ENCODE assay signal across 8 cellular contexts in the genomic region with DNA sequence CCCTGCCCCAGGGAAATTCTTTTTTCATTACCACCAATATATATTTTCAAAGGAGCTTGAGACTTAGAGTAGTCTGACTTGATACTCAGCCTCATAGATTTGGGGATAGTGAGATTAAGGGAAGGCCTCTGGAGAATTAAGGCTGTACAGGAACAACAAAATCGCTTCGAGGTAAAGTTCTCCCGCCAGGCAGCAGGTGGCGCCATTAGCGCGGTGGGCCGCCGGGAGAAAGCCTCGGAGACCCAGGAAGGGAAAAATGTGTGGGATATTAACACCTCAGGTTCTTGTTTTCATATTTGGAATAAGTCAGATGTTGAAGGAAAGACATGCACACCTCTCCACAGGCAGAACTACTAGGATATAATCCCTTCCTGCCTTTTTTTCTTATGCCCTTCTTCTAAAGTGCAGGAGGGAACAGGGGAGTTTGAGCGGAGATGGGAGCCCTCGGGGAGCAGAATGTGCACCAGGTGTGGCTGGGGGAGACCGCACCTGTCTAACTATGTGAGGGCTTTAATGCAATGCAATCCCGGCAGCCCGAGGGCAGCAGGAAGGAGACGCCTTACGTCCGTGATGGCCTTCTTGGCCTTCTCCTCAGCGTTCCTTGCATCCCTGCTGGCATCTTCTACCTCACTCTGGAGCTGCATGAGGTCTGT. TPM values are rescaled to one million over a fixed set of nuclear protein-coding genes. Genes with fewer than 3 reads are reported as not detected.
DNase-seq lines count a peak whose midpoint lies in the region; ATAC-seq lines count a peak whose summit lies in the region.

No MANE protein-coding gene starts in this region.

- no peak for ATAC-seq in activated naive CD8-positive, alpha-beta T cell treated with anti-CD3 and anti-CD28 coated beads, Interleukin-2, amount 10 ng/mL, durations not matched to agents 7 days and 5 days (ENCODE audit: low read depth)
- peak; percentile 73 for ATAC-seq in left lobe of liver
- ATAC-seq in HG02623 (IDR thresholded peaks at IDR 0.05; ENCODE audit: unreplicated experiment): no peak
- no peak for ATAC-seq in HG03520 (IDR thresholded peaks at IDR 0.05; ENCODE audit: unreplicated experiment)

- H3K9me3 Mint-ChIP-seq in activated naive CD8-positive, alpha-beta T cell treated with anti-CD3 and anti-CD28 coated beads, Interleukin-2, amount 10 ng/mL, durations not matched to agents 7 days and 5 days: no peaks in the 10 kb centered on the region

- no peaks in the 10 kb centered on the region for H3K27me3 Mint-ChIP-seq in activated naive CD8-positive, alpha-beta T cell treated with anti-CD3 and anti-CD28 coated beads, Interleukin-2, amount 10 ng/mL, durations not matched to agents 7 days and 5 days

- H3K4me3 Mint-ChIP-seq in activated naive CD8-positive, alpha-beta T cell treated with anti-CD3 and anti-CD28 coated beads, Interleukin-2, amount 10 ng/mL, durations not matched to agents 7 days and 5 days: no peak overlapping the region

- peaks cover 2% of the 10 kb centered on the region for H3K36me3 Mint-ChIP-seq in activated naive CD8-positive, alpha-beta T cell treated with anti-CD3 and anti-CD28 coated beads, Interleukin-2, amount 10 ng/mL, durations not matched to agents 7 days and 5 days

- DNase-seq in NCI-H2196 (lab: John Stamatoyannopoulos, UW; ENCODE audit: unreplicated experiment): peak; percentile 0
- no peak for DNase-seq in NCI-H2196 treated with DMSO at 0.1 percent for 48 hours (lab: John Stamatoyannopoulos, UW; ENCODE audit: unreplicated experiment)
- peak; percentile 6 to 19 for DNase-seq in Kasumi-1 (lab: John Stamatoyannopoulos, UW)
- DNase-seq in activated naive CD8-positive, alpha-beta T cell treated with anti-CD3 and anti-CD28 coated beads, Interleukin-2, amount 10 ng/mL, durations not matched to agents 7 days and 5 days: peak; percentile 51
- no peak for DNase-seq in left lobe of liver (ENCODE audit: low spot score)
- no peak for DNase-seq in cerebellar cortex (ENCODE audit: low spot score)

- H3K4me1 Mint-ChIP-seq in activated naive CD8-positive, alpha-beta T cell treated with anti-CD3 and anti-CD28 coated beads, Interleukin-2, amount 10 ng/mL, durations not matched to agents 7 days and 5 days: peaks cover 3% of the 10 kb centered on the region

- POLR2A ChIA-PET in activated naive CD8-positive, alpha-beta T cell treated with anti-CD3 and anti-CD28 coated beads, Interleukin-2, amount 10 ng/mL, durations not matched to agents 7 days and 5 days (lab: Charles Lee): no interaction called here

- H3K27ac Mint-ChIP-seq in activated naive CD8-positive, alpha-beta T cell treated with anti-CD3 and anti-CD28 coated beads, Interleukin-2, amount 10 ng/mL, durations not matched to agents 7 days and 5 days: no peak overlapping the region

RNA-seq across cellular contexts. Expression of gene MYH3, which starts 25.9 kb away (rescaled TPM):
- total RNA-seq in activated naive CD8-positive, alpha-beta T cell treated with anti-CD3 and anti-CD28 coated beads, Interleukin-2, amount 10 ng/mL, durations not matched to agents 7 days and 5 days: 1 to 10 TPM; 3.6 to 6.0 TPM
- total RNA-seq in left lobe of liver: 4.2 TPM

Comparison
In these comparisons a context has a peak if more than half of its experiments do, and no peak if none do; other contexts are left out.
1. DNase-seq: peak in NCI-H2196 (single experiment), Kasumi-1 (2 of 2) and activated naive CD8-positive, alpha-beta T cell treated with anti-CD3 and anti-CD28 coated beads, Interleukin-2, amount 10 ng/mL, durations not matched to agents 7 days and 5 days (single experiment); none in NCI-H2196 treated with DMSO at 0.1 percent for 48 hours (single experiment), left lobe of liver (single experiment) and cerebellar cortex (single experiment).